1 cellular context compared by ENCODE assay signal in genomic region chr20:50366270-50367103, GRCh38.
A peak's percentile ranks its signal among the peaks of the same experiment; 100 is the strongest.
TF ChIP-seq lines count a peak whose summit lies in the region.

No MANE protein-coding gene starts in this region.

TF ChIP-seq in K562, 482 proteins besides CTCF, POLR2A, EP300 and RAD21 (continued from another document and continues in another):
- TF ChIP-seq ZBTB11 (CRISPR knock-in tag; IDR thresholded peaks at IDR 0.05) (no peak), CBFA2T3 (IDR thresholded peaks at IDR 0.05) (no peak), TBP (optimal IDR thresholded peaks at IDR 0.05; ENCODE audit: low read depth, low read length) (no peak), FOXA1 (IDR thresholded peaks at IDR 0.05; ENCODE audit: borderline replicate concordance) (0 out of 2 replicates have a peak, but pooled peaks have one; percentile 26), MYBL2 (IDR thresholded peaks at IDR 0.05; ENCODE audit: low read depth) (no peak), MYBL2 (CRISPR knock-in tag; IDR thresholded peaks at IDR 0.05; ENCODE audit: borderline replicate concordance) (no peak), CBX8 (IDR thresholded peaks at IDR 0.05; ENCODE audit: borderline replicate concordance, extremely low read depth, low read depth, low read length, poor library complexity, severe bottlenecking) (no peak), BCL6 (CRISPR knock-in tag; IDR thresholded peaks at IDR 0.05) (no peak), POU5F1 (IDR thresholded peaks at IDR 0.05; ENCODE audit: borderline replicate concordance, low read depth, low read length, partially characterized antibody) (no peak), SIN3A (IDR thresholded peaks at IDR 0.05; ENCODE audit: borderline replicate concordance in 2 of 2, control insufficient read depth in 1 of 2, low read depth in 2 of 2, low read length in 2 of 2) (no peak), ILF3 (IDR thresholded peaks at IDR 0.05; ENCODE audit: borderline replicate concordance) (no peak), ZNF592 (IDR thresholded peaks at IDR 0.05) (no peak), ZNF77 (CRISPR knock-in tag; IDR thresholded peaks at IDR 0.05) (no peak), ZNF830 (CRISPR knock-in tag; IDR thresholded peaks at IDR 0.05) (no peak), TSC22D4 (tag; IDR thresholded peaks at IDR 0.05) (no peak), ZNF140 (CRISPR knock-in tag; IDR thresholded peaks at IDR 0.05) (no peak), ZNF274 (IDR thresholded peaks at IDR 0.05; ENCODE audit: borderline replicate concordance, low read depth, low read length) (no peak), GATAD2B (IDR thresholded peaks at IDR 0.05; ENCODE audit: borderline replicate concordance) (no peak), RCOR1 (IDR thresholded peaks at IDR 0.05; ENCODE audit: borderline replicate concordance in 1 of 2, low read depth in 2 of 2, low read length in 2 of 2) (0 out of 4 replicates have a peak, but pooled peaks of 1 of the 2 experiments have one; percentile 20), PCBP1 (IDR thresholded peaks at IDR 0.05; ENCODE audit: low read depth, low read length, poor library complexity, severe bottlenecking) (no peak), STAT5A (IDR thresholded peaks at IDR 0.05; ENCODE audit: borderline replicate concordance, low read length) (no peak), USF2 (CRISPR knock-in tag; IDR thresholded peaks at IDR 0.05) (no peak), TRIM28 (IDR thresholded peaks at IDR 0.05) (no peak), NCOA2 (IDR thresholded peaks at IDR 0.05; ENCODE audit: partially characterized antibody in 2 of 2) (no peak), FOXJ3 (CRISPR knock-in tag; IDR thresholded peaks at IDR 0.05) (no peak), DMBX1 (CRISPR knock-in tag; IDR thresholded peaks at IDR 0.05; ENCODE audit: borderline replicate concordance) (no peak), XRCC5 (IDR thresholded peaks at IDR 0.05; ENCODE audit: low read depth, low read length) (no peak), KDM1A (IDR thresholded peaks at IDR 0.05) (0 out of 4 replicates have a peak, but pooled peaks of 1 of the 2 experiments have one; percentile 11), PHB2 (IDR thresholded peaks at IDR 0.05; ENCODE audit: low read depth) (no peak), ETS1 (conservative IDR thresholded peaks at IDR 0.05; ENCODE audit: control insufficient read depth, low read depth, low read length) (no peak), NR2C1 (IDR thresholded peaks at IDR 0.05) (no peak), NR2C1 (tag; IDR thresholded peaks at IDR 0.05) (0 out of 2 replicates have a peak, but pooled peaks have one; percentile 16), ZNF551 (CRISPR knock-in tag; IDR thresholded peaks at IDR 0.05) (no peak), IFI16 (CRISPR knock-in tag; IDR thresholded peaks at IDR 0.05) (no peak), HMG20B (CRISPR knock-in tag; IDR thresholded peaks at IDR 0.05) (no peak), ARID3B (CRISPR knock-in tag; IDR thresholded peaks at IDR 0.05; ENCODE audit: borderline replicate concordance) (no peak), ETV1 (tag; conservative IDR thresholded peaks at IDR 0.05; ENCODE audit: low read depth) (peak; percentile 51), GABPB1 (CRISPR knock-in tag; IDR thresholded peaks at IDR 0.05) (no peak), TCF7 (IDR thresholded peaks at IDR 0.05; ENCODE audit: borderline replicate concordance) (no peak), MEIS2 (IDR thresholded peaks at IDR 0.05; ENCODE audit: partially characterized antibody) (peak; percentile 60), ZNF124 (CRISPR knock-in tag; IDR thresholded peaks at IDR 0.05) (no peak), E2F6 (IDR thresholded peaks at IDR 0.05; ENCODE audit: borderline replicate concordance in 1 of 2, extremely low read depth in 1 of 2, insufficient read depth in 1 of 2, insufficient read length in 1 of 2, low read depth in 1 of 2, low read length in 1 of 2, poor library complexity in 1 of 2, severe bottlenecking in 1 of 2) (no peak), ZNF263 (CRISPR knock-in tag; IDR thresholded peaks at IDR 0.05; ENCODE audit: borderline replicate concordance) (no peak), RBM17 (IDR thresholded peaks at IDR 0.05; ENCODE audit: borderline replicate concordance, low read depth, low read length) (no peak), ZNF785 (CRISPR knock-in tag; IDR thresholded peaks at IDR 0.05) (no peak), ZNF639 (CRISPR knock-in tag; conservative IDR thresholded peaks at IDR 0.05 in 1 of 2, IDR thresholded peaks at IDR 0.05 in 1 of 2) (no peak), CXXC5 (CRISPR knock-in tag; IDR thresholded peaks at IDR 0.05) (no peak), CHAMP1 (IDR thresholded peaks at IDR 0.05) (no peak), ZBTB5 (IDR thresholded peaks at IDR 0.05) (no peak), POLR2G (IDR thresholded peaks at IDR 0.05; ENCODE audit: low read depth, low read length) (no peak), NFIC (IDR thresholded peaks at IDR 0.05) (peak; percentile 98)
